ENCODE assay signal across 9 cellular contexts in genomic region chr11:17384002-17384511, GRCh38. TPM values are rescaled to one million over a fixed set of nuclear protein-coding genes. Genes with fewer than 3 reads are reported as not detected.
A peak's percentile ranks its signal among the peaks of the same experiment; 100 is the strongest.
DNase-seq lines count a peak whose midpoint lies in the region; ATAC-seq and TF ChIP-seq lines count a peak whose summit lies in the region.
"Had no signal": no experiment of that assay in that cellular context is flagged by ENCODE, and none has a peak within 500 bp of the region (broad histone marks: within the 10 kb centered on the region; RNA-seq: fewer than 3 reads in every experiment).

No MANE protein-coding gene starts in this region.

- ATAC-seq in HG03432 (IDR thresholded peaks at IDR 0.05; ENCODE audit: unreplicated experiment) = peak; percentile 57
- ATAC-seq in HG03460 (IDR thresholded peaks at IDR 0.05; ENCODE audit: unreplicated experiment) = no peak

- no peak overlapping the region for H2BK15ac ChIP-seq in mesendoderm (replicated peaks; ENCODE audit: low read depth)

- no peak overlapping the region for H3K4me3 Mint-ChIP-seq in activated CD4-positive, alpha-beta memory T cell treated with anti-CD3 and anti-CD28 coated beads, Interleukin-2, amount 10 ng/mL, durations not matched to agents 7 days and 5 days
- H3K4me3 Mint-ChIP-seq: natural killer cell treated with Interleukin-12 subunit alpha and Interleukin-12 subunit beta and Interleukin-15 and Interleukin-18, amount 100 ng/mL, for 72 hours had no signal

- H4K5ac ChIP-seq in mesendoderm (ENCODE audit: low read length) = no peak overlapping the region

- DNase-seq in NCI-H748 (lab: John Stamatoyannopoulos, UW; ENCODE audit: unreplicated experiment) = peak; percentile 85
- DNase-seq in activated CD4-positive, alpha-beta memory T cell treated with anti-CD3 and anti-CD28 coated beads, Interleukin-2, amount 10 ng/mL, durations not matched to agents 7 days and 5 days = peak; percentile 79
- DNase-seq in effector CD8-positive, alpha-beta T cell (lab: John Stamatoyannopoulos, UW) = peak; percentile 73
- DNase-seq in mesendoderm = peak; percentile 92
- peak; percentile 49 to 65 for DNase-seq in stimulated activated CD8-positive, alpha-beta memory T cell treated with anti-CD3 and anti-CD28 coated beads, Interleukin-2, amount 100 ng/mL, for 1 hour (ENCODE audit: low read depth in 2 of 2)

- no CpG with 5 or more reads among the region's 6 CpGs for WGBS in mesendoderm (ENCODE audit: extremely low coverage, insufficient coverage, low lambda C conversion rate)

- no peak overlapping the region for H3K4me2 ChIP-seq in mesendoderm (ENCODE audit: low read length)

- H2AK5ac ChIP-seq in mesendoderm (ENCODE audit: low read length) = no peak overlapping the region

- POLR2A ChIA-PET in activated CD4-positive, alpha-beta memory T cell treated with anti-CD3 and anti-CD28 coated beads, Interleukin-2, amount 10 ng/mL, durations not matched to agents 7 days and 5 days (lab: Charles Lee) = interaction anchor here (1.1 to 1.6 kb wide), 2 partner anchors 30 to 120 kb away, joined by 3 to 4 read pairs; no protein-coding TSS in a partner anchor

- no peaks in the 10 kb centered on the region for H3K9me3 Mint-ChIP-seq in activated CD4-positive, alpha-beta memory T cell treated with anti-CD3 and anti-CD28 coated beads, Interleukin-2, amount 10 ng/mL, durations not matched to agents 7 days and 5 days
- H3K9me3 Mint-ChIP-seq: natural killer cell treated with Interleukin-12 subunit alpha and Interleukin-12 subunit beta and Interleukin-15 and Interleukin-18, amount 100 ng/mL, for 72 hours had no signal

- no peaks in the 10 kb centered on the region for H3K79me1 ChIP-seq in mesendoderm (ENCODE audit: low read length)

- H3K36me3 Mint-ChIP-seq in activated CD4-positive, alpha-beta memory T cell treated with anti-CD3 and anti-CD28 coated beads, Interleukin-2, amount 10 ng/mL, durations not matched to agents 7 days and 5 days (ENCODE audit: low read depth) = no peaks in the 10 kb centered on the region
- H3K36me3 Mint-ChIP-seq: natural killer cell treated with Interleukin-12 subunit alpha and Interleukin-12 subunit beta and Interleukin-15 and Interleukin-18, amount 100 ng/mL, for 72 hours had no signal

- no peaks in the 10 kb centered on the region for H3K36me3 ChIP-seq in mesendoderm (ENCODE audit: control insufficient read depth, insufficient read depth, low read length)

- H3K23ac ChIP-seq in mesendoderm (ENCODE audit: low read length) = no peak overlapping the region

- no peak overlapping the region for H3K56ac ChIP-seq in mesendoderm (ENCODE audit: low read length)

- H3K27me3 ChIP-seq in mesendoderm (ENCODE audit: insufficient read depth, low read length, poor library complexity) = no peaks in the 10 kb centered on the region

- H3K4me1 Mint-ChIP-seq in activated CD4-positive, alpha-beta memory T cell treated with anti-CD3 and anti-CD28 coated beads, Interleukin-2, amount 10 ng/mL, durations not matched to agents 7 days and 5 days = peaks cover 2% of the 10 kb centered on the region

- H4K8ac ChIP-seq in mesendoderm (ENCODE audit: low read depth, low read length) = no peak overlapping the region

- no peak overlapping the region for H3K4me3 ChIP-seq in mesendoderm (ENCODE audit: low read length)

- CTCF ChIA-PET in activated CD4-positive, alpha-beta memory T cell treated with anti-CD3 and anti-CD28 coated beads, Interleukin-2, amount 10 ng/mL, durations not matched to agents 7 days and 5 days (lab: Charles Lee) = interaction anchor here (0.6 to 4.6 kb wide), 24 partner anchors 14 to 482 kb away, joined by 3 to 46 read pairs (median 4); no protein-coding TSS in a partner anchor

- peaks cover 13% of the 10 kb centered on the region for H3K27me3 Mint-ChIP-seq in activated CD4-positive, alpha-beta memory T cell treated with anti-CD3 and anti-CD28 coated beads, Interleukin-2, amount 10 ng/mL, durations not matched to agents 7 days and 5 days

- peak; percentile 89 for TF ChIP-seq CTCF in GM12872 (IDR thresholded peaks at IDR 0.05; ENCODE audit: insufficient read depth, low read depth, low read length)

- H3K9ac ChIP-seq in mesendoderm (ENCODE audit: low read length) = no peak overlapping the region

- H3K18ac ChIP-seq in mesendoderm (ENCODE audit: low read length) = no peak overlapping the region

- no peak overlapping the region for H3K4ac ChIP-seq in mesendoderm (ENCODE audit: low read depth, low read length)

- no peak overlapping the region for H2BK120ac ChIP-seq in mesendoderm (ENCODE audit: low read depth, low read length)

- H3K4me1 ChIP-seq in mesendoderm (ENCODE audit: control insufficient read depth, low read depth, low read length) = no peaks in the 10 kb centered on the region

- H3K27ac Mint-ChIP-seq in activated CD4-positive, alpha-beta memory T cell treated with anti-CD3 and anti-CD28 coated beads, Interleukin-2, amount 10 ng/mL, durations not matched to agents 7 days and 5 days = no peak overlapping the region
- H3K27ac Mint-ChIP-seq: natural killer cell treated with Interleukin-12 subunit alpha and Interleukin-12 subunit beta and Interleukin-15 and Interleukin-18, amount 100 ng/mL, for 72 hours had no signal

- H3K79me2 ChIP-seq in mesendoderm (ENCODE audit: control insufficient read depth, insufficient read depth, low read length) = no peaks in the 10 kb centered on the region

- no peak overlapping the region for H2BK5ac ChIP-seq in mesendoderm (ENCODE audit: low read length)

- H3K27ac ChIP-seq in mesendoderm (ENCODE audit: low read depth, low read length) = no peak overlapping the region

RNA-seq across cellular contexts. Expression of gene KCNJ11, which starts 4.4 kb away (rescaled TPM):
- under 1 TPM; 0.18 to 0.55 TPM for total RNA-seq in activated CD4-positive, alpha-beta memory T cell treated with anti-CD3 and anti-CD28 coated beads, Interleukin-2, amount 10 ng/mL, durations not matched to agents 7 days and 5 days
- 0.65 TPM for polyA plus RNA-seq in mesendoderm (2013, experiment 1 of 2)
- 0.91 TPM for polyA plus RNA-seq in mesendoderm (2013, experiment 2 of 2)

RNA-seq across cellular contexts. Expression of gene NCR3LG1, which starts 32.5 kb away (rescaled TPM):
- under 1 TPM; 0.15 TPM for total RNA-seq in activated CD4-positive, alpha-beta memory T cell treated with anti-CD3 and anti-CD28 coated beads, Interleukin-2, amount 10 ng/mL, durations not matched to agents 7 days and 5 days
- 0.51 TPM for polyA plus RNA-seq in mesendoderm (2013, experiment 1 of 2)
- 0.66 TPM for polyA plus RNA-seq in mesendoderm (2013, experiment 2 of 2)
